Comparison of ENCODE assay signal across 9 cellular contexts in the genomic region with DNA sequence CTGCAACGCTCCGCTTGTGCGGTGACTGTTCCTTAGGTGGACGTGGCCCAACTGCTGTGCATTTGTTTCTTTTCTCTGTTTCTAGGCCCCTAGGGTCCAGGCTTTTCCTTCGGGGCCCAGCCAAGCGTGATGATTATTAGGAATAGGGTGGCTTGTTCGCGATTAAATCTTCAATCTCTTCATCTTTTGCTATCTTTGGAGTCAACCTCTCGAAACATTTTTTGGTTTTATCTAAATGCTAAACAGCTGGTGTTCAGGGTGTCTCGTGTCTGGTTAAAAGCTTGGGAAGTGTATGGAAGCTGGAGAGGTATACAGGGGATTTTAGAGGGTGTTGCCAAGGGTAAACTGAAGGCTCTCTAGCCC. TPM values are rescaled to one million over a fixed set of nuclear protein-coding genes. Genes with fewer than 3 reads are reported as not detected.
DNase-seq lines count a peak whose midpoint lies in the region; ATAC-seq and TF ChIP-seq lines count a peak whose summit lies in the region.
"Had no signal": no experiment of that assay in that cellular context is flagged by ENCODE, and none has a peak within 500 bp of the region (broad histone marks: within the 10 kb centered on the region; RNA-seq: fewer than 3 reads in every experiment).

No MANE protein-coding gene starts in this region.

- peak overlapping the region in 10 of 12 donors; percentile 24 to 60 (median 46) for H3K4me3 ChIP-seq in heart left ventricle
- H3K4me3 ChIP-seq in upper lobe of right lung = peak overlapping the region; percentile 32

- peak overlapping the region; percentile 69 for H3K4me3 Mint-ChIP-seq in activated naive CD8-positive, alpha-beta T cell
- peak overlapping the region; percentile 72 for H3K4me3 Mint-ChIP-seq in memory B cell

- H3K4me1 ChIP-seq in heart left ventricle (peaks cover 0 to 24% (median 3%) of the 10 kb centered on the region in 12 donors), upper lobe of right lung (peaks cover 10% of the 10 kb centered on the region)

- H3K4me1 Mint-ChIP-seq in activated naive CD8-positive, alpha-beta T cell (ENCODE audit: low read depth) = peaks cover 11% of the 10 kb centered on the region
- H3K4me1 Mint-ChIP-seq in memory B cell = peaks cover 17% of the 10 kb centered on the region

- H3K9me3 ChIP-seq in heart left ventricle (no peaks in the 10 kb centered on the region), upper lobe of right lung (no peaks in the 10 kb centered on the region)

- peaks cover 6 to 63% (median 35%) of the 10 kb centered on the region in 9 donors for H3K27me3 ChIP-seq in heart left ventricle
- peaks cover 47% of the 10 kb centered on the region for H3K27me3 ChIP-seq in upper lobe of right lung

- no peak for TF ChIP-seq POLR2A in heart left ventricle (IDR thresholded peaks at IDR 0.05)

- no peak overlapping the region for H3K27ac Mint-ChIP-seq in activated naive CD8-positive, alpha-beta T cell
- H3K27ac Mint-ChIP-seq in memory B cell = no peak overlapping the region

- H3K27ac ChIP-seq in heart left ventricle (no peak overlapping the region), upper lobe of right lung (no peak overlapping the region)

- 5 to 9% (median 6%) methylated on average over 10 of the region's 10 CpGs for WGBS in heart left ventricle, 4 donors

- no peak for TF ChIP-seq CTCF in heart left ventricle (IDR thresholded peaks at IDR 0.05)
- TF ChIP-seq CTCF in upper lobe of right lung (IDR thresholded peaks at IDR 0.05) = no peak

- H3K36me3 Mint-ChIP-seq in activated naive CD8-positive, alpha-beta T cell = no peaks in the 10 kb centered on the region
- no peaks in the 10 kb centered on the region for H3K36me3 Mint-ChIP-seq in memory B cell

- H3K36me3 ChIP-seq in heart left ventricle (no peaks in the 10 kb centered on the region), upper lobe of right lung (no peaks in the 10 kb centered on the region)

- no peak for DNase-seq in heart left ventricle
- no peak for DNase-seq in left ventricle myocardium superior
- no peak for DNase-seq in memory B cell (ENCODE audit: low spot score in 2 of 2)
- DNase-seq in upper lobe of right lung = no peak
- no peak for DNase-seq in ACHN
- DNase-seq in germinal center (ENCODE audit: low spot score) = no peak

- ATAC-seq in heart left ventricle = no peak
- ATAC-seq in left ventricle myocardium superior = no peak
- no peak for ATAC-seq in memory B cell (ENCODE audit: low read depth)
- ATAC-seq in upper lobe of right lung = no peak
- ATAC-seq in HG03342 (IDR thresholded peaks at IDR 0.05; ENCODE audit: unreplicated experiment) = no peak

- in situ Hi-C loops in ACHN (cut with HindIII; ENCODE audit: low pct_ligation_motif_present, low pct_unique_long_range_greater_than_20kb, low sequenced_read_pairs) = no loop called here

- H3K27me3 Mint-ChIP-seq in activated naive CD8-positive, alpha-beta T cell = peaks cover 35% of the 10 kb centered on the region
- peaks cover 15% of the 10 kb centered on the region for H3K27me3 Mint-ChIP-seq in memory B cell

- H3K9me3 Mint-ChIP-seq in activated naive CD8-positive, alpha-beta T cell (ENCODE audit: low read depth) = no peaks in the 10 kb centered on the region
- H3K9me3 Mint-ChIP-seq in memory B cell = peaks cover 1% of the 10 kb centered on the region

- intact Hi-C loops in heart left ventricle (cut with DNase I) (no loop called here), left ventricle myocardium superior (cut with micrococcal nuclease) (no loop called here), upper lobe of right lung (cut with DNase I) (no loop called here)

RNA-seq across cellular contexts. Expression of gene PLD5, which starts 0.8 kb away (rescaled TPM):
- total RNA-seq in heart left ventricle (under 1 TPM in 7 of 9 donors, not detected in 2; 0.05 to 0.31 (median 0.21) TPM), left ventricle myocardium superior (not detected), upper lobe of right lung (0.87 TPM)
- polyA plus RNA-seq in heart left ventricle = under 1 TPM; 0.08 to 0.96 TPM
- total RNA-seq: RPMI7951 had no signal
